ENCODE assay signal across 12 cellular contexts in the genomic region with DNA sequence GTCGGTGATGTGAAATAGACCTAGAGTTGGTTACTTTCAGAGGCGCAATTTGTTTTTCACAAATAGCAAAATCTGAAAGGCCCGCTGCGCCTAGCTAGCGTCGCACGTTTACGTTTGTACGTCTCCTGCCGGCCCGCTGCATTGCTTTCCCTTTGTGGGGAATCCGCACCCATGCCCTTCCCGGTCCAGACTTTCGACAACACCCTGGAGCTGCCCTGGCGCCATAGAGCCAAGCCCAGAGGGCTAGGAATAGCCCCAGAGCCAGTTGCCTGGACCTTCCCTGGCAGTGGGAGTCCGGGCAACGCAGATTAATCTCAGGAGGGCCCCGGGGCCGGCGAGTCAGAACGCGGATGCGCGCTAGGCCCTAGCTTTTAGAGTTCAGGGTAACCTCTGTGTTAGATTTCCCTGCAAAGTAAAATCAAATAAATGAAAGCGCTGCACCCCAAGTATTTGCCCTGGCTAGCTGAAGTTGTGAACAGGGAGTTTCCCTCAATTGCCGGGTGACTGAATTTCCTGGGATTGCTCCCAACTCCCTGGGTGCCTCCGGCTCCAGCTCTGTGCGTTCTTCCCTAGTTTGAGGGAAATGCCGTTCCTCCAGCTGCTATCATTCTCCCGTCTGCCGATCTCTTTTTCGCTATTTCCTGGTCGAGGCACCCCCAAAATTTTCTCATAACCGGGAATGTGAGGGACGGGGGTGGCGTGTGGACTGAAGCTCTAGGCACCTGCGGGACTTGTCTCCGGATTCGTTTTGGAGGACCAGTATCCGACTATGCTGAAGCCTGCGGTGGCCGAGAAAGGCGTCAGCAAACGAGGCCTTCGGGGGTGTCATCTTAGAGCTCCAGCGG. TPM values are rescaled to one million over a fixed set of nuclear protein-coding genes. Genes with fewer than 3 reads are reported as not detected.
DNase-seq lines count a peak whose midpoint lies in the region; ATAC-seq and TF ChIP-seq lines count a peak whose summit lies in the region.
"Had no signal": no experiment of that assay in that cellular context is flagged by ENCODE, and none has a peak within 500 bp of the region (broad histone marks: within the 10 kb centered on the region; RNA-seq: fewer than 3 reads in every experiment).

No MANE protein-coding gene starts in this region.

- H3K9me3 Mint-ChIP-seq in activated CD4-positive, alpha-beta T cell treated with anti-CD3 and anti-CD28 coated beads for 36 hours (ENCODE audit: low read depth) = no peaks in the 10 kb centered on the region
- H3K9me3 Mint-ChIP-seq in WTC11 = no peaks in the 10 kb centered on the region

- peaks cover 1% of the 10 kb centered on the region for H3K36me3 Mint-ChIP-seq in activated CD4-positive, alpha-beta T cell treated with anti-CD3 and anti-CD28 coated beads for 36 hours (ENCODE audit: low read depth)
- peaks cover 3% of the 10 kb centered on the region; the same call in 1 of the 2 replicates for H3K36me3 Mint-ChIP-seq in WTC11

- peak overlapping the region; percentile 2; the same call in 1 of the 2 replicates for H3K4me3 ChIP-seq in iPS-18c (ENCODE audit: insufficient read depth, low read depth, low read length)
- peak overlapping the region; percentile 37 to 48 (median 42) for H3K4me3 ChIP-seq in skin epidermis

- POLR2A ChIA-PET in activated CD4-positive, alpha-beta T cell treated with anti-CD3 and anti-CD28 coated beads for 36 hours (lab: Charles Lee) = no interaction called here
- POLR2A ChIA-PET in WTC11 (lab: Charles Lee) (interaction anchor here (0.9 to 1.5 kb wide), 3 partner anchors 10 to 11 kb away, joined by 3 to 7 read pairs (median 4); no protein-coding TSS in a partner anchor), RWPE1 (lab: Yijun Ruan, JAX; ENCODE audit: low non-redundant PET) (interaction anchor here (0.5 kb wide), 1 partner anchor 631 kb away, joined by 3 read pairs; no protein-coding TSS in a partner anchor)

- CTCF ChIA-PET in activated CD4-positive, alpha-beta T cell treated with anti-CD3 and anti-CD28 coated beads for 36 hours (lab: Charles Lee) = interaction anchor here (0.5 to 1.2 kb wide), 7 partner anchors 9 to 812 kb away, joined by 3 to 4 read pairs (median 3); no protein-coding TSS in a partner anchor
- CTCF ChIA-PET in WTC11 (lab: Charles Lee) (interaction anchor here (1.0 to 2.2 kb wide), 5 partner anchors 9 to 627 kb away, joined by 3 to 10 read pairs (median 6); no protein-coding TSS in a partner anchor), RWPE1 (lab: Yijun Ruan, JAX) (interaction anchor here (0.5 to 0.8 kb wide), 4 partner anchors 13 to 619 kb away, joined by 3 to 4 read pairs (median 3); no protein-coding TSS in a partner anchor)

- peak overlapping the region in 16 of 21 experiments; percentile 5 to 93 (median 60) for H3K27ac ChIP-seq in skin epidermis
- no peak overlapping the region for H3K27ac ChIP-seq in RWPE1
- H3K27ac ChIP-seq: vagina had no signal

- H3K4me3 Mint-ChIP-seq in activated CD4-positive, alpha-beta T cell treated with anti-CD3 and anti-CD28 coated beads for 36 hours = peak overlapping the region; percentile 51
- H3K4me3 Mint-ChIP-seq in WTC11 = peak overlapping the region; percentile 62

- H3K9me3 ChIP-seq in iPS-18c (ENCODE audit: control insufficient read depth, insufficient read depth, low read length) = no peaks in the 10 kb centered on the region
- H3K9me3 ChIP-seq: vagina had no signal

- intact Hi-C loops in activated CD4-positive, alpha-beta T cell treated with anti-CD3 and anti-CD28 coated beads for 36 hours (cut with DNase I, micrococcal nuclease) = no loop called here

- TF ChIP-seq CTCF in WTC11 (IDR thresholded peaks at IDR 0.05) = no peak
- TF ChIP-seq CTCF in RWPE1 (conservative IDR thresholded peaks at IDR 0.05; ENCODE audit: low read depth) = no peak

- no peak for ATAC-seq in activated CD4-positive, alpha-beta T cell treated with anti-CD3 and anti-CD28 coated beads for 36 hours
- peak; percentile 9 for ATAC-seq in WTC11

- DNase-seq in activated CD4-positive, alpha-beta T cell treated with anti-CD3 and anti-CD28 coated beads for 36 hours = no peak
- no peak for DNase-seq in activated CD4-positive, alpha-beta T cell treated with anti-CD3 and anti-CD28 coated beads, Interleukin-2, amount 50 U/mL, for 1 hour
- DNase-seq in WTC11 (ENCODE audit: low spot score) = no peak
- no peak for DNase-seq in stimulated activated CD4-positive, alpha-beta T cell treated with anti-CD3 and anti-CD28 coated beads, Interleukin-4, amount 100 ng/mL, for 4 hours
- DNase-seq in RWPE1 (ENCODE audit: low spot score) = no peak
- no peak for DNase-seq in T1000 (lab: John Stamatoyannopoulos, UW)
- DNase-seq: NCI-H748 treated with DMSO at 0.1 percent for 48 hours; stimulated activated CD4-positive, alpha-beta T cell treated with anti-CD3 and anti-CD28 coated beads, Interleukin-4, amount 100 ng/mL, for 1 hour had no signal

- H3K27me3 Mint-ChIP-seq in activated CD4-positive, alpha-beta T cell treated with anti-CD3 and anti-CD28 coated beads for 36 hours = peaks cover 77% of the 10 kb centered on the region
- peaks cover 97% of the 10 kb centered on the region for H3K27me3 Mint-ChIP-seq in WTC11 (ENCODE audit: low read depth)

- peaks cover 27% of the 10 kb centered on the region for H3K4me1 Mint-ChIP-seq in activated CD4-positive, alpha-beta T cell treated with anti-CD3 and anti-CD28 coated beads for 36 hours
- H3K4me1 Mint-ChIP-seq in WTC11 = peaks cover 72% of the 10 kb centered on the region

- no peak overlapping the region for H3K27ac Mint-ChIP-seq in activated CD4-positive, alpha-beta T cell treated with anti-CD3 and anti-CD28 coated beads for 36 hours
- no peak overlapping the region for H3K27ac Mint-ChIP-seq in WTC11

TF ChIP-seq in WTC11, 78 proteins besides CTCF, POLR2A, EP300 and RAD21:
- peak; percentile 95 for TF ChIP-seq PRDM15 (CRISPR knock-in tag; IDR thresholded peaks at IDR 0.05)
- TF ChIP-seq, protein P1, sequence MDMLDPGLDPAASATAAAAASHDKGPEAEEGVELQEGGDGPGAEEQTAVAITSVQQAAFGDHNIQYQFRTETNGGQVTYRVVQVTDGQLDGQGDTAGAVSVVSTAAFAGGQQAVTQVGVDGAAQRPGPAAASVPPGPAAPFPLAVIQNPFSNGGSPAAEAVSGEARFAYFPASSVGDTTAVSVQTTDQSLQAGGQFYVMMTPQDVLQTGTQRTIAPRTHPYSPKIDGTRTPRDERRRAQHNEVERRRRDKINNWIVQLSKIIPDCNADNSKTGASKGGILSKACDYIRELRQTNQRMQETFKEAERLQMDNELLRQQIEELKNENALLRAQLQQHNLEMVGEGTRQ (CRISPR knock-in tag; IDR thresholded peaks at IDR 0.05) = no peak

RNA-seq across cellular contexts. Expression of gene EN1, which starts 1.2 kb away (rescaled TPM):
- not detected for total RNA-seq in activated CD4-positive, alpha-beta T cell treated with anti-CD3 and anti-CD28 coated beads for 36 hours
- not detected in 3 replicates for total RNA-seq in WTC11 (2021)
- total RNA-seq: fibroblast of lung, vagina had no signal
